8 cellular contexts compared by ENCODE assay signal in the genomic region with DNA sequence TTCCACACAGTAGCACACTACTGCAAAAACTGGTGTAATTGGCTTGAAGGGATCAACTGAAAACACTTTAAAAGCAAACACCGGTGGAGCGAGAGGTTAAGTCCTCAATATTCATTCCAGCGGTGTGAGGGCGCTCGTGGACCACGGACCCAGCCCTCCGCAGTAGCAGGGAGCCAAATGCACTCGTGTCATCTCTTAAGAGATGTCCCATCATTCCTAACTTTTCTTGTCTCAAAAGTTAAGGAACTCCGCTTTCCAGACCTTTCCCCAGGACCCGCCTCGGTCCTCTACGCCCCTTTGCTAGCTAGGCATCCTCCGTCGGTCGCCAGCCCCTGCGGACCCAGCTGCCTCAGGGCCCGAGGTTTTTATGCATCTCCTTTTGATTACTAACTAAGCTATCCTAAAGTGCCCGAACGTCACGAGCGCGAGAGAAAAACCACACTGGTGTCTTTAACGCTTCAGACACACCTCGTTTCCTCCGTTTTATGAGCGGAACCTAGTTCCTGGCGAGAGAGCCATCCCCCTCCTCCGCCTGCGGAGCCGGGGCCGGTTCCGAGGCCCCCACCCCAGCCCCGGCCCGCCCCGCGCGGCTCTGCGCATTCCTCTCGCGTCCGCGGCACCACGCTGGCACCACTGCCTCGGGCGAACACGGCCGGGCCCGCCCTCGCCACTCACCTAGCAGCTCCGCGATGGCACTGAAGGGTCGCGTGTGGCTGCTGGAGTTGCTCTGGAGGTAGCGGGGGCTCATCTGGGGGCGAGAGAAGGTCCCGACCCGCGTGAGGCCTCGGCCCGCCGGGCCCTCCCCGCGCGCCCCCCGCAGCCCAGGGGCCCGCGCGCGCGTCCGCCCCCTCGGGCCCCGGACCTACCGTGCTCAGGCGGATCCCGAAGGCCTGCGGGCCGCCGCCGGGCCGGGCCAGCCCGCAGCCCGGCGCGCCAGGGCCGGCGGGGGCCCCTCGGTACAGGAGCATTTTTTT. TPM values are rescaled to one million over a fixed set of nuclear protein-coding genes. Genes with fewer than 3 reads are reported as not detected.
A peak's percentile ranks its signal among the peaks of the same experiment; 100 is the strongest.
DNase-seq lines count a peak whose midpoint lies in the region; ATAC-seq and TF ChIP-seq lines count a peak whose summit lies in the region.

No MANE protein-coding gene starts in this region.

- no peak overlapping the region for H3K27ac Mint-ChIP-seq in neural crest cell (ENCODE audit: unreplicated experiment)

- H3K4me3 Mint-ChIP-seq in neural crest cell: peak overlapping the region; percentile 87

- WGBS in tibial nerve, 2 donors: 0 to 40% methylated on average over 22 to 64 of the region's 88 CpGs

- no peaks in the 10 kb centered on the region for H3K27me3 ChIP-seq in BE2C
- peaks cover 0 to 10% of the 10 kb centered on the region in 2 donors for H3K27me3 ChIP-seq in tibial nerve

- no peaks in the 10 kb centered on the region for H3K9me3 ChIP-seq in BE2C
- H3K9me3 ChIP-seq in OCI-LY7 (ENCODE audit: low read length): no peaks in the 10 kb centered on the region
- no peaks in the 10 kb centered on the region for H3K9me3 ChIP-seq in tibial nerve

- H2AFZ ChIP-seq in OCI-LY7 (ENCODE audit: low read length): peak overlapping the region; percentile 86

- CTCF ChIA-PET in OCI-LY7 (lab: Charles Lee; ENCODE audit: unreplicated experiment): interaction anchor here (0.5 kb wide), 1 partner anchor 275 kb away, joined by 3 read pairs; no protein-coding TSS in a partner anchor

- no peaks in the 10 kb centered on the region for H4K20me1 ChIP-seq in OCI-LY7 (ENCODE audit: insufficient read depth, low read length)

- intact Hi-C loops in OCI-LY7 (cut with micrococcal nuclease; ENCODE audit: unreplicated experiment): loop anchor here (5.0 to 10.0 kb wide), 4 partner anchors 208 to 656 kb away; partner anchors contain the start of genes DNAAF6, FRMPD3, NUP62CL and PRPS1

- no peaks in the 10 kb centered on the region for H3K27me3 Mint-ChIP-seq in neural crest cell (ENCODE audit: low read depth)

- H3K36me3 Mint-ChIP-seq in neural crest cell (ENCODE audit: low read depth): peaks cover 5% of the 10 kb centered on the region

- H3K4me2 ChIP-seq in OCI-LY7 (ENCODE audit: low read length): peak overlapping the region; percentile 85

- POLR2A ChIA-PET in OCI-LY7 (lab: Charles Lee): no interaction called here

- BruUV-seq in OCI-LY7 (replicated peaks; lab: Mats Ljungman, UMichigan): no TSS peak

- TF ChIP-seq EP300 in tibial nerve (IDR thresholded peaks at IDR 0.05): peak in 1 of 2 donors; percentile 23

- DNase-seq in BE2C: peak; percentile 34
- DNase-seq in OCI-LY7 (ENCODE audit: low spot score): peak; percentile 67
- DNase-seq in activated effector memory CD4-positive, alpha-beta T cell treated with anti-CD3 and anti-CD28 coated beads, Interleukin-2, amount 50 U/mL, for 16 hours: peak; percentile 77
- peak; percentile 28 for DNase-seq in fibroblast of the conjunctiva (ENCODE audit: low read depth)
- peak; percentile 26 for DNase-seq in neural crest cell (ENCODE audit: low read depth, low spot score)
- DNase-seq in tibial nerve (ENCODE audit: low spot score in 2 of 2): peak; percentile 17 to 49

- H3K4me1 Mint-ChIP-seq in neural crest cell: peaks cover 10% of the 10 kb centered on the region

- H3K79me2 ChIP-seq in OCI-LY7 (ENCODE audit: insufficient read depth, low read depth, low read length): no peaks in the 10 kb centered on the region

- no peaks in the 10 kb centered on the region for H3K9me2 ChIP-seq in OCI-LY7 (ENCODE audit: insufficient read depth, low read length)

- peak overlapping the region; percentile 53 for H3K4me3 ChIP-seq in BE2C (ENCODE audit: low read depth, low read length)
- peak overlapping the region; percentile 78 for H3K4me3 ChIP-seq in OCI-LY7 (ENCODE audit: low read depth, low read length, poor library complexity, severe bottlenecking)
- peak overlapping the region; percentile 42 to 76 (median 62) for H3K4me3 ChIP-seq in tibial nerve

- H3K27ac ChIP-seq in OCI-LY7 (ENCODE audit: low read depth, low read length, poor library complexity, severe bottlenecking): peak overlapping the region; percentile 33
- peak overlapping the region; percentile 74 to 91 (median 84) for H3K27ac ChIP-seq in tibial nerve

- H3K36me3 ChIP-seq in BE2C (no peaks in the 10 kb centered on the region), OCI-LY7 (ENCODE audit: insufficient read depth, low read length) (no peaks in the 10 kb centered on the region; the same call in 1 of the 2 replicates), tibial nerve (no peaks in the 10 kb centered on the region)

- TF ChIP-seq CTCF in BE2C (IDR thresholded peaks at IDR 0.05; ENCODE audit: low read depth, low read length): peak; percentile 47
- peak; percentile 75 for TF ChIP-seq CTCF in OCI-LY7 (conservative IDR thresholded peaks at IDR 0.05; ENCODE audit: low read length)
- TF ChIP-seq CTCF in neural crest cell (conservative IDR thresholded peaks at IDR 0.05): peak; percentile 56
- peak; percentile 14 to 47 (median 42) for TF ChIP-seq CTCF in tibial nerve (IDR thresholded peaks at IDR 0.05)

- peaks cover 6% of the 10 kb centered on the region for H3K9me3 Mint-ChIP-seq in neural crest cell

- peak; percentile 21 for ATAC-seq in GM19328 (IDR thresholded peaks at IDR 0.05; ENCODE audit: unreplicated experiment)
- peak; percentile 29 for ATAC-seq in HG03521 (IDR thresholded peaks at IDR 0.05; ENCODE audit: unreplicated experiment)

- TF ChIP-seq POLR2A in tibial nerve (IDR thresholded peaks at IDR 0.05): no peak

- H3K4me1 ChIP-seq in BE2C (no peaks in the 10 kb centered on the region), OCI-LY7 (ENCODE audit: insufficient read depth, low read length, poor library complexity, severe bottlenecking) (peaks cover 9% of the 10 kb centered on the region), tibial nerve (no peaks in the 10 kb centered on the region)

RNA-seq across cellular contexts. Expression of gene MORC4, which starts 0.7 kb away (rescaled TPM):
- polyA plus RNA-seq in BE2C (2012; ENCODE audit: insufficient read depth, insufficient read length, low read depth): 2.2 TPM
- 6.8 and 13.4 TPM in 2 replicates for total RNA-seq in OCI-LY7 (2014; rRNA removed; shearing (Covaris generic))
- total RNA-seq in OCI-LY7 (2022): 11.5 and 11.7 TPM in 2 replicates
- 10.1 and 10.6 TPM in 2 replicates for total RNA-seq in neural crest cell
- total RNA-seq in tibial nerve: 10 to 100 TPM; 14.1 to 27.1 (median 21.6) TPM

Comparison
In these comparisons a context has a peak if more than half of its experiments do, and no peak if none do; other contexts are left out.
1. Peak in every context shown above with its lines: DNase-seq, ATAC-seq, H3K4me3 ChIP-seq and H3K27ac ChIP-seq.
2. DNase-seq: peak in every context shown above with its lines; median percentile 77 in activated effector memory CD4-positive, alpha-beta T cell treated with anti-CD3 and anti-CD28 coated beads, Interleukin-2, amount 50 U/mL, for 16 hours; 67 in OCI-LY7; 34 in BE2C; 33 in tibial nerve; 28 in fibroblast of the conjunctiva; 26 in neural crest cell.